ENCODE assay signal across 22 cellular contexts in the genomic region with DNA sequence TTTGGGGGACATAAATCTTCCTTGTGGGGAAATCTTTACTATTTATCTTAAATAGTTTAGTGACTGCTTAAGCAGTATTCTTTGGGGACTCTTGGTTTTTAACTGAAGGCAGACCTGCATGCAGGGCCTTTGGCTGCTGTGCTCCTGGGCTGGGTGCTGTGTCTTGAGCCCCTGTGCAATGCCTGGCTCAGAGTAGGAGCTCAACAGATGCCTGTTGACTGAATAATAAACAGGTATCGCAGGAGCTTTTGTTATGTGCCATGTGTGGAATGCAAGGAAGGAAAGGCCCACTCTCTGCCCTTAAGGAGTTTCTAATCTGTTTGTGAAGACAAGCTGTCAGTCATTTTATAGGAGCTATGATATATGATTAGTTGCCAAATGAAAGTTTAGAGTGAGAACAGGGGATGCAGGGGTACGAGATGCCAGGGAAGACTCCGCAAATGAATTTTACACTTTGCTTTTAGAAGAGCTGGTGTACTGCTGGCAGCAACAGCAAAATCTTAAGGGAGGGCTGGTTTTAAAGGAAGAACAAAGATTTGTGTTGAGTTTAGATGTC. TPM values are rescaled to one million over a fixed set of nuclear protein-coding genes. Genes with fewer than 3 reads are reported as not detected.
DNase-seq lines count a peak whose midpoint lies in the region; ATAC-seq and TF ChIP-seq lines count a peak whose summit lies in the region.
"Had no signal": no experiment of that assay in that cellular context is flagged by ENCODE, and none has a peak within 500 bp of the region (broad histone marks: within the 10 kb centered on the region; RNA-seq: fewer than 3 reads in every experiment).

No MANE protein-coding gene starts in this region.

- H3K4me1 ChIP-seq in cardiac muscle cell (ENCODE audit: low read depth) (peaks cover 66% of the 10 kb centered on the region), right atrium auricular region (peaks cover 4 to 60% of the 10 kb centered on the region in 2 donors), fibroblast of lung (ENCODE audit: control insufficient read depth, extremely low read depth, insufficient read depth, low read length) (no peaks in the 10 kb centered on the region), psoas muscle (peaks cover 34% of the 10 kb centered on the region), uterus (peaks cover 7% of the 10 kb centered on the region in 2 donors)
- H3K4me1 ChIP-seq: parathyroid adenoma had no signal

- ATAC-seq in psoas muscle = no peak
- ATAC-seq: left lobe of liver had no signal

- H3K79me2 ChIP-seq in fibroblast of lung (ENCODE audit: control insufficient read depth, insufficient read depth, low read length) = peaks cover 34% of the 10 kb centered on the region

- H3K36me3 ChIP-seq in cardiac muscle cell = no peaks in the 10 kb centered on the region
- no peaks in the 10 kb centered on the region for H3K36me3 ChIP-seq in right atrium auricular region
- H3K36me3 ChIP-seq in fibroblast of lung (ENCODE audit: control insufficient read depth, insufficient read depth, low read length) = no peaks in the 10 kb centered on the region
- H3K36me3 ChIP-seq in psoas muscle (ENCODE audit: insufficient read depth in 1 of 2, low read depth in 1 of 2) = no peaks in the 10 kb centered on the region
- no peaks in the 10 kb centered on the region for H3K36me3 ChIP-seq in uterus
- H3K36me3 ChIP-seq: colonic mucosa, heart left ventricle, vagina had no signal

- no peak for TF ChIP-seq POLR2A in uterus (IDR thresholded peaks at IDR 0.05)

- H3K9ac ChIP-seq in fibroblast of lung (ENCODE audit: insufficient read depth, low read length) = no peak overlapping the region
- H3K9ac ChIP-seq: parathyroid adenoma had no signal

- TF ChIP-seq CTCF in cardiac muscle cell (IDR thresholded peaks at IDR 0.05; ENCODE audit: low read depth, low read length) = no peak
- TF ChIP-seq CTCF in right atrium auricular region (IDR thresholded peaks at IDR 0.05) = no peak
- no peak for TF ChIP-seq CTCF in fibroblast of lung (conservative IDR thresholded peaks at IDR 0.05 in 1 of 2, IDR thresholded peaks at IDR 0.05 in 1 of 2; ENCODE audit: low read depth in 1 of 2, low read length in 2 of 2)
- no peak for TF ChIP-seq CTCF in psoas muscle (IDR thresholded peaks at IDR 0.05)
- TF ChIP-seq CTCF in uterus (IDR thresholded peaks at IDR 0.05) = no peak

- intact Hi-C loops in psoas muscle (cut with DNase I) = no loop called here
- intact Hi-C loops in uterus (cut with DNase I; ENCODE audit: low total_unique reads) = no loop called here

- H3K4me3 ChIP-seq in cardiac muscle cell (no peak overlapping the region), right atrium auricular region (no peak overlapping the region), fibroblast of lung (replicated peaks in 1 of 4; ENCODE audit: control extremely low read depth in 1 of 4, insufficient read depth in 1 of 4, low read depth in 3 of 4, low read length in 4 of 4) (no peak overlapping the region), psoas muscle (peak overlapping the region; percentile 33), uterus (no peak overlapping the region)
- H3K4me3 ChIP-seq: colonic mucosa, vagina had no signal

- 70 to 90% (median 76%) methylated on average over 3 of the region's 3 CpGs for WGBS in psoas muscle, 3 donors

- H3K27ac ChIP-seq in cardiac muscle cell (peak overlapping the region; percentile 93), right atrium auricular region (peak overlapping the region in 1 of 2 donors; percentile 52), fibroblast of lung (ENCODE audit: insufficient read depth, low read length) (no peak overlapping the region), psoas muscle (peak overlapping the region; percentile 68), uterus (peak overlapping the region; percentile 55 to 78)
- H3K27ac ChIP-seq: colonic mucosa, parathyroid adenoma, vagina had no signal

- H2AFZ ChIP-seq in fibroblast of lung (ENCODE audit: low read length) = no peak overlapping the region
- H2AFZ ChIP-seq: parathyroid adenoma had no signal

- H3K4me2 ChIP-seq in fibroblast of lung (ENCODE audit: extremely low read depth, insufficient read depth, low read length) = peak overlapping the region; percentile 32

- no peaks in the 10 kb centered on the region for H4K20me1 ChIP-seq in fibroblast of lung (ENCODE audit: control insufficient read depth, extremely low read depth, insufficient read depth, low read length)

- DNase-seq in cardiac muscle cell (ENCODE audit: low read depth in 1 of 2, low spot score in 1 of 2) (no peak), right atrium auricular region (ENCODE audit: low spot score) (no peak), fibroblast of lung (ENCODE audit: low read depth in 2 of 2) (no peak), psoas muscle (no peak), uterus (no peak), HT-29 (ENCODE audit: low spot score) (no peak), activated gamma-delta T cell (lab: John Stamatoyannopoulos, UW) (no peak), nucleus accumbens (lab: John Stamatoyannopoulos, UW) (no peak)
- DNase-seq: 8988T; activated naive CD4-positive, alpha-beta T cell treated with anti-CD3 and anti-CD28 coated beads, Interleukin-2, amount 50 U/mL, for 16 hours; activated T-cell treated with anti-CD3 and anti-CD28 coated beads, Interleukin-2, amount 50 U/mL, for 48 hours; colonic mucosa; GOT3; heart left ventricle; NCI-H1417 treated with DMSO at 0.1 percent for 48 hours; NCI-H524 treated with DMSO at 0.1 percent for 48 hours; stimulated activated CD4-positive, alpha-beta T cell treated with anti-CD3 and anti-CD28 coated beads, Interleukin-2, amount 100 ng/mL, for 24 hours; stimulated activated naive CD4-positive, alpha-beta T cell; T-helper 9 cell had no signal

- no peaks in the 10 kb centered on the region for H3K27me3 ChIP-seq in cardiac muscle cell
- no peaks in the 10 kb centered on the region for H3K27me3 ChIP-seq in right atrium auricular region
- no peaks in the 10 kb centered on the region for H3K27me3 ChIP-seq in fibroblast of lung (ENCODE audit: control insufficient read depth, insufficient read depth, low read length)
- H3K27me3 ChIP-seq in psoas muscle (ENCODE audit: insufficient read depth in 3 of 3, low read length in 2 of 3) = no peaks in the 10 kb centered on the region
- no peaks in the 10 kb centered on the region for H3K27me3 ChIP-seq in uterus
- H3K27me3 ChIP-seq: colonic mucosa, heart left ventricle, vagina had no signal

- H3K9me3 ChIP-seq in cardiac muscle cell (ENCODE audit: low read depth) (no peaks in the 10 kb centered on the region), right atrium auricular region (no peaks in the 10 kb centered on the region), fibroblast of lung (ENCODE audit: control insufficient read depth, insufficient read depth, low read depth, low read length) (no peaks in the 10 kb centered on the region), psoas muscle (no peaks in the 10 kb centered on the region), uterus (no peaks in the 10 kb centered on the region)
- H3K9me3 ChIP-seq: colonic mucosa, heart left ventricle, vagina had no signal

RNA-seq across cellular contexts. Expression of a gene that starts 6.7 kb away (rescaled TPM):
- total RNA-seq in cardiac muscle cell (35.8 and 63.9 TPM in 2 replicates), right atrium auricular region (10 to 100 TPM; 65.4 to 81.7 TPM), fibroblast of lung (8.5 and 10.6 TPM in 2 replicates), psoas muscle (10 to 100 TPM; 10.1 to 20.3 (median 15.2) TPM), uterus (10 to 100 TPM; 50.4 to 65.3 (median 63.7) TPM)
- polyA plus RNA-seq in cardiac muscle cell (11.9 and 16.0 TPM in 2 replicates), fibroblast of lung (13.7 and 18.0 TPM in 2 replicates), psoas muscle (1 to 10 TPM; 1.0 to 9.1 (median 3.2) TPM)
- 8.5 and 13.5 TPM in 2 replicates for polyA plus RNA-seq in fibroblast of lung (2012)
- 4.3 and 10.0 TPM in 2 replicates for polyA minus RNA-seq in fibroblast of lung (ENCODE audit: low replicate concordance)
- 7.8 and 8.7 TPM in 2 replicates for total RNA-seq in HT-29 (2014; rRNA removed; shearing (Covaris generic))
